Comparison of ENCODE assay signal across 14 cellular contexts in the genomic region with DNA sequence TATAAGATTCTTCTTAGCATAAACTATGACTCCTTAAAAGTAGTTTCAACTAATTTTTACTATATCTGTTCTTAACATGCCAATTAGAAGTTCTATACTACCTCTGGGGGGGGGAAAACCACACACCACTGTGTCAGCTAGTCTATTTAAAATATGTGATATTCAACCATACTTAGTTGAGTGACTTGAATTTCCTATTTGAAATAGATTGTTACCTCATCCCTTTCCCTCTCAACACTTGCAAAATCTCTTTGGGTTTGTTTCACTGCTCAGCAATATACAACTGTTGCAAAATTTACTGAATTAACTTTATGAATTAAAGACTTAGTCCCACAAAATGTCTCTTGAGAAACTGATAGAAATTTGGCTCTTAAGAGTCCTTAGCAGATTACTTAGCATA.
DNase-seq lines count a peak whose midpoint lies in the region; ATAC-seq and TF ChIP-seq lines count a peak whose summit lies in the region.
"Had no signal": no experiment of that assay in that cellular context is flagged by ENCODE, and none has a peak within 500 bp of the region (broad histone marks: within the 10 kb centered on the region; RNA-seq: fewer than 3 reads in every experiment).

No MANE protein-coding gene starts in this region.

- intact Hi-C loops in CD4-positive, alpha-beta T cell (cut with DNase I, micrococcal nuclease): no loop called here
- intact Hi-C loops in aorta (cut with DNase I): loop anchor here in 1 of 2 donors (10.0 kb wide), 1 partner anchor 288 kb away; no protein-coding TSS in a partner anchor

- H3K4me1 Mint-ChIP-seq in brain: peaks cover 72% of the 10 kb centered on the region
- peaks cover 20% of the 10 kb centered on the region for H3K4me1 Mint-ChIP-seq in CD4-positive, alpha-beta T cell (ENCODE audit: low read depth)

- no peak overlapping the region for H3K4me3 ChIP-seq in AG10803 (ENCODE audit: low read length)
- no peak overlapping the region for H3K4me3 ChIP-seq in mesodermal cell (ENCODE audit: extremely low read depth, insufficient read depth, low read length, poor library complexity, severe bottlenecking)
- no peak overlapping the region for H3K4me3 ChIP-seq in aorta (ENCODE audit: low read length in 2 of 2)

- H3K4me1 ChIP-seq in mesodermal cell (ENCODE audit: control insufficient read depth, insufficient read depth, low read length, poor library complexity, severe bottlenecking) (no peaks in the 10 kb centered on the region), aorta (ENCODE audit: control insufficient read depth in 1 of 2, insufficient read depth in 2 of 2, low read length in 2 of 2) (no peaks in the 10 kb centered on the region)

- no peaks in the 10 kb centered on the region for H3K27me3 ChIP-seq in CD4-positive, alpha-beta T cell (ENCODE audit: control insufficient read depth, insufficient read depth, low read length)
- H3K27me3 ChIP-seq in aorta (ENCODE audit: control insufficient read depth in 1 of 2, insufficient read depth in 2 of 2, low read length in 1 of 2): no peaks in the 10 kb centered on the region

- POLR2A ChIA-PET in CD4-positive, alpha-beta T cell (lab: Charles Lee): no interaction called here

- peak overlapping the region; percentile 42 to 81 (median 72) for H3K4me3 Mint-ChIP-seq in brain
- no peak overlapping the region for H3K4me3 Mint-ChIP-seq in CD4-positive, alpha-beta T cell
- H3K4me3 Mint-ChIP-seq: CD8-positive, alpha-beta T cell; T-cell had no signal

- no peaks in the 10 kb centered on the region for H3K27me3 Mint-ChIP-seq in brain
- H3K27me3 Mint-ChIP-seq in CD4-positive, alpha-beta T cell: no peaks in the 10 kb centered on the region
- H3K27me3 Mint-ChIP-seq: T-cell had no signal

- peak; percentile 19 for DNase-seq in AG10803 (ENCODE audit: low read depth)
- peak; percentile 67 to 73 for DNase-seq in AML-193 (lab: John Stamatoyannopoulos, UW)
- DNase-seq in CD4-positive, alpha-beta T cell: no peak
- DNase-seq in aorta: no peak
- DNase-seq: CD8-positive, alpha-beta T cell; NCI-H226; NCI-H526; SK-N-SH; T-cell had no signal

- peak overlapping the region; percentile 72 to 99 (median 96) for H3K27ac Mint-ChIP-seq in brain
- H3K27ac Mint-ChIP-seq in CD4-positive, alpha-beta T cell: no peak overlapping the region
- H3K27ac Mint-ChIP-seq: CD8-positive, alpha-beta T cell; T-cell had no signal

- H3K36me3 ChIP-seq in mesodermal cell (ENCODE audit: control insufficient read depth, insufficient read depth, low read length): no peaks in the 10 kb centered on the region
- peaks cover 0 to 3% of the 10 kb centered on the region in 2 donors for H3K36me3 ChIP-seq in aorta (ENCODE audit: control insufficient read depth in 1 of 2, insufficient read depth in 2 of 2, low read length in 1 of 2)

- H3K9me3 ChIP-seq in mesodermal cell (ENCODE audit: control insufficient read depth, low read length): no peaks in the 10 kb centered on the region
- no peaks in the 10 kb centered on the region for H3K9me3 ChIP-seq in CD4-positive, alpha-beta T cell (ENCODE audit: control insufficient read depth, low read length)
- no peaks in the 10 kb centered on the region for H3K9me3 ChIP-seq in aorta (ENCODE audit: control insufficient read depth, low read length)
- H3K9me3 ChIP-seq: SK-N-SH had no signal

- ATAC-seq in GM21381 (IDR thresholded peaks at IDR 0.05; ENCODE audit: unreplicated experiment) (no peak), aorta (ENCODE audit: low FRiP score) (no peak), HG02870 (IDR thresholded peaks at IDR 0.05; ENCODE audit: unreplicated experiment) (no peak)
- no peak for ATAC-seq in CD4-positive, alpha-beta T cell (ENCODE audit: poor library complexity)
- ATAC-seq: CD8-positive, alpha-beta T cell; HCT116; T-cell had no signal

- no peaks in the 10 kb centered on the region for H3K36me3 Mint-ChIP-seq in brain
- H3K36me3 Mint-ChIP-seq in CD4-positive, alpha-beta T cell (ENCODE audit: low read depth): no peaks in the 10 kb centered on the region

- H3K9me3 Mint-ChIP-seq in brain: no peaks in the 10 kb centered on the region
- no peaks in the 10 kb centered on the region for H3K9me3 Mint-ChIP-seq in CD4-positive, alpha-beta T cell
- H3K9me3 Mint-ChIP-seq: CD8-positive, alpha-beta T cell; T-cell had no signal

- TF ChIP-seq CTCF in AG10803 (conservative IDR thresholded peaks at IDR 0.05; ENCODE audit: low read length): no peak
- no peak for TF ChIP-seq CTCF in brain (conservative IDR thresholded peaks at IDR 0.05)
- no peak for TF ChIP-seq CTCF in CD4-positive, alpha-beta T cell (IDR thresholded peaks at IDR 0.05)

- H3K27ac ChIP-seq in mesodermal cell (ENCODE audit: low read depth, low read length, severe bottlenecking): peak overlapping the region; percentile 37
- H3K27ac ChIP-seq in CD4-positive, alpha-beta T cell (ENCODE audit: low read depth, low read length): no peak overlapping the region
- H3K27ac ChIP-seq in aorta (ENCODE audit: low read depth in 1 of 2, low read length in 2 of 2): no peak overlapping the region

- CTCF ChIA-PET in CD4-positive, alpha-beta T cell (lab: Charles Lee): no interaction called here

Comparison
In these comparisons a context has a peak if more than half of its experiments do, and no peak if none do; other contexts are left out.
1. DNase-seq: peak in AG10803 (single experiment) and AML-193 (2 of 2); none in CD4-positive, alpha-beta T cell (0 of 10) and aorta (0 of 2).